21 cellular contexts compared by ENCODE assay signal in the genomic region with DNA sequence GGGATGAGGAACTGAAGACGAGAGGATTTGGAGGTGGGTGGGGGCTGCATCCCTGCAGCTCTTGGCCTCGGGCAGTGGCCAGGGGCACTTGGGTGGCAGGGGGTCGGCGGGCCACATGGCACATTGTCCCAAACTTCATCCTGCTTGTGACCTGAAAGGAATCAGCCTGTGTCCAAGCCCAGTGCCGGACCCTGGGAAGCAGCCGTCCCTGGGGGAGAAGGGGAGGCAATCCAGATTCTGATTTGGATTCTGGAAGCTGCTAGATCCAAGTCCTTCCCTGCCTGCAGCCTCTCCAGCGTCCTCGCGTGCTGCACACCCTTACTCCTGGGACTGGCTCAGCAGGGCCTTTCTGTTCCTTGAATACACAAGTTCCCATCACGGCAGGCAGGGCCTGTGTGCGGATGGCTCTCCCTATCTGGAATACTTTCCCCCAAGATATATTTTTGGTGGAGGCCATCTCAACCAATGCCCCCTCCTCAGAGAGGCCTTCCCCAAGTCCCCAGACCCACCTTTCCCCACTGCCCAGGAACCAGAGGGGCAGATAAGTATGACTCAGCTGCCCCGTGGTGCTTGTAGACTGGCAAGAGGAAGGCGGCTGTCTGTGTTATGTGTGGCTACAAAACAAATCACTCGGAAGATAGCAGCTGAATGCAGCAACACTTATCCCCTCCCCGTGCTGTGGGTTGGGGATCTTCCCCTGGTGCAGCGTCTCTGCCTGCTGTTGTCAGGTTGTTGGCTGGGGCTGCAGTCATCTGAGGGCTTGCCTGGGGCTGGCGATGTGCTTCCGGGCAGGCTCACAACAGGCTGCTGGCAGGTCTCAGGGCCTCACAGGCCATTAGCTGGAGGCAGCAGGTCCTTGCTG. TPM values are rescaled to one million over a fixed set of nuclear protein-coding genes. Genes with fewer than 3 reads are reported as not detected.
DNase-seq lines count a peak whose midpoint lies in the region; ATAC-seq lines count a peak whose summit lies in the region.
"Had no signal": no experiment of that assay in that cellular context is flagged by ENCODE, and none has a peak within 500 bp of the region (broad histone marks: within the 10 kb centered on the region; RNA-seq: fewer than 3 reads in every experiment).

No MANE protein-coding gene starts in this region.

- peaks cover 25% of the 10 kb centered on the region for H3K4me1 ChIP-seq in adipocyte (ENCODE audit: control insufficient read depth, insufficient read depth, low read length)

- no peaks in the 10 kb centered on the region for H3K9me3 ChIP-seq in adipocyte (ENCODE audit: control insufficient read depth, low read length)
- H3K9me3 ChIP-seq: BLaER1 treated with 17β-estradiol and CSF1 and Interleukin-3, amounts not matched to agents 10 nM and 100 nM; lower lobe of right lung had no signal

- peak; percentile 5 to 53 for ATAC-seq in left cardiac atrium
- ATAC-seq in stimulated activated effector memory CD8-positive, alpha-beta T cell treated with anti-CD3 and anti-CD28 coated beads, Interleukin-12 subunit alpha, Interleukin-12 subunit beta, amount 100 ng/mL, for 72 hours = no peak
- no peak for ATAC-seq in GM18861 (IDR thresholded peaks at IDR 0.05; ENCODE audit: unreplicated experiment)
- ATAC-seq in GM21825 (IDR thresholded peaks at IDR 0.05; ENCODE audit: unreplicated experiment) = no peak
- ATAC-seq: lower lobe of right lung had no signal

- H3K27me3 ChIP-seq in adipocyte (replicated peaks; ENCODE audit: control insufficient read depth, insufficient read depth, low read length) = no peaks in the 10 kb centered on the region
- H3K27me3 ChIP-seq: BLaER1 treated with 17β-estradiol and CSF1 and Interleukin-3, amounts not matched to agents 10 nM and 100 nM; brain microvascular endothelial cell had no signal

- H3K27me3 Mint-ChIP-seq in T-helper 1 cell treated with Interleukin-12 subunit alpha and Interleukin-12 subunit beta and Interleukin-4 antibody, amounts not matched to agents 30 μg/mL and 1 μg/mL, for 36 hours (ENCODE audit: low read depth) = no peaks in the 10 kb centered on the region

- peak overlapping the region; percentile 28 for H3K27ac Mint-ChIP-seq in T-helper 1 cell treated with Interleukin-12 subunit alpha and Interleukin-12 subunit beta and Interleukin-4 antibody, amounts not matched to agents 30 μg/mL and 1 μg/mL, for 36 hours
- H3K27ac Mint-ChIP-seq in stimulated activated effector memory CD8-positive, alpha-beta T cell treated with anti-CD3 and anti-CD28 coated beads, Interleukin-12 subunit alpha, Interleukin-12 subunit beta, amount 100 ng/mL, for 72 hours = peak overlapping the region; percentile 93

- peaks cover 57% of the 10 kb centered on the region for H3K36me3 ChIP-seq in adipocyte (ENCODE audit: control insufficient read depth, insufficient read depth, low read length, severe bottlenecking)

- H3K4me1 Mint-ChIP-seq in T-helper 1 cell treated with Interleukin-12 subunit alpha and Interleukin-12 subunit beta and Interleukin-4 antibody, amounts not matched to agents 30 μg/mL and 1 μg/mL, for 36 hours (ENCODE audit: low read depth) = peaks cover 4% of the 10 kb centered on the region
- peaks cover 18% of the 10 kb centered on the region for H3K4me1 Mint-ChIP-seq in stimulated activated effector memory CD8-positive, alpha-beta T cell treated with anti-CD3 and anti-CD28 coated beads, Interleukin-12 subunit alpha, Interleukin-12 subunit beta, amount 100 ng/mL, for 72 hours

- H3K4me3 Mint-ChIP-seq in T-helper 1 cell treated with Interleukin-12 subunit alpha and Interleukin-12 subunit beta and Interleukin-4 antibody, amounts not matched to agents 30 μg/mL and 1 μg/mL, for 36 hours = no peak overlapping the region
- no peak overlapping the region for H3K4me3 Mint-ChIP-seq in stimulated activated effector memory CD8-positive, alpha-beta T cell treated with anti-CD3 and anti-CD28 coated beads, Interleukin-12 subunit alpha, Interleukin-12 subunit beta, amount 100 ng/mL, for 72 hours

- H3K36me3 Mint-ChIP-seq in T-helper 1 cell treated with Interleukin-12 subunit alpha and Interleukin-12 subunit beta and Interleukin-4 antibody, amounts not matched to agents 30 μg/mL and 1 μg/mL, for 36 hours (ENCODE audit: low read depth) = peaks cover 19% of the 10 kb centered on the region
- H3K36me3 Mint-ChIP-seq in stimulated activated effector memory CD8-positive, alpha-beta T cell treated with anti-CD3 and anti-CD28 coated beads, Interleukin-12 subunit alpha, Interleukin-12 subunit beta, amount 100 ng/mL, for 72 hours = peaks cover 37% of the 10 kb centered on the region

- H3K9ac ChIP-seq in adipocyte (ENCODE audit: low read length) = peak overlapping the region; percentile 20

- DNase-seq in T-helper 1 cell (no peak), adipocyte (ENCODE audit: low read depth) (no peak), left cardiac atrium (no peak), KG1 (lab: John Stamatoyannopoulos, UW) (no peak)
- DNase-seq in stimulated activated effector memory CD8-positive, alpha-beta T cell treated with anti-CD3 and anti-CD28 coated beads, Interleukin-12 subunit alpha, Interleukin-12 subunit beta, amount 100 ng/mL, for 72 hours (ENCODE audit: low spot score in 2 of 2) = no peak
- DNase-seq: brain microvascular endothelial cell; dermis blood vessel endothelial cell; DMS 273 treated with DMSO at 0.1 percent for 48 hours; Kasumi-1; lower lobe of right lung; NCI-H1092 treated with DMSO at 0.1 percent for 48 hours; NCI-H2081 treated with DMSO at 0.1 percent for 48 hours; NCI-H510A; SHP77; stimulated activated CD4-positive, alpha-beta T cell treated with anti-CD3 and anti-CD28 coated beads, Interleukin-4, amount 100 ng/mL, for 24 hours; WERI-Rb-1 had no signal

- intact Hi-C loops in left cardiac atrium (cut with DNase I) = no loop called here

- H3K4me3 ChIP-seq in adipocyte (ENCODE audit: low read length) = no peak overlapping the region
- H3K4me3 ChIP-seq: BLaER1 treated with 17β-estradiol and CSF1 and Interleukin-3, amounts not matched to agents 10 nM and 100 nM; lower lobe of right lung; skin epidermis had no signal

- no peaks in the 10 kb centered on the region for H3K9me3 Mint-ChIP-seq in T-helper 1 cell treated with Interleukin-12 subunit alpha and Interleukin-12 subunit beta and Interleukin-4 antibody, amounts not matched to agents 30 μg/mL and 1 μg/mL, for 36 hours
- H3K9me3 Mint-ChIP-seq in stimulated activated effector memory CD8-positive, alpha-beta T cell treated with anti-CD3 and anti-CD28 coated beads, Interleukin-12 subunit alpha, Interleukin-12 subunit beta, amount 100 ng/mL, for 72 hours = no peaks in the 10 kb centered on the region

RNA-seq across cellular contexts. Expression of gene NPEPL1, which starts 6.9 kb away (rescaled TPM):
- total RNA-seq in left cardiac atrium = 10 to 100 TPM; 19.7 to 20.0 TPM

RNA-seq across cellular contexts. Expression of gene STX16, which starts 48.4 kb away (rescaled TPM):
- total RNA-seq in left cardiac atrium = 10 to 100 TPM; 22.8 to 32.0 TPM

Comparison
In these comparisons a context has a peak if more than half of its experiments do, and no peak if none do; other contexts are left out.
1. ATAC-seq: peak in left cardiac atrium (2 of 2); none in stimulated activated effector memory CD8-positive, alpha-beta T cell treated with anti-CD3 and anti-CD28 coated beads, Interleukin-12 subunit alpha, Interleukin-12 subunit beta, amount 100 ng/mL, for 72 hours (single experiment), GM18861 (single experiment) and GM21825 (single experiment).